21 cellular contexts compared by ENCODE assay signal in genomic region chr2:85272357-85272756, GRCh38.
"Had no signal": no experiment of that assay in that cellular context is flagged by ENCODE, and none has a peak within 500 bp of the region (broad histone marks: within the 10 kb centered on the region; RNA-seq: fewer than 3 reads in every experiment).

No MANE protein-coding gene starts in this region.

- DNase-seq: colonic mucosa; dermis blood vessel endothelial cell; esophagus squamous epithelium; foreskin fibroblast; glutamatergic neuron; islet precursor cell; left lung; lower lobe of right lung; stimulated activated CD4-positive, alpha-beta T cell treated with anti-CD3 and anti-CD28 coated beads, Interleukin-2, amount 100 ng/mL, for 24 hours; stimulated activated CD4-positive, alpha-beta T cell treated with anti-CD3 and anti-CD28 coated beads, Interleukin-4, amount 100 ng/mL, for 4 hours; stimulated activated naive B cell treated with anti-CD40 and anti-IgM and Interleukin-4, amounts not matched to agents 10 μg/mL and 1 μg/mL and 100 μg/mL, for 72 hours; stimulated activated naive CD8-positive, alpha-beta T cell treated with anti-CD3 and anti-CD28 coated beads, Interleukin-15, amount 100 ng/mL, for 72 hours; testis; trophoblast cell had no signal

- FAIRE-seq: urothelium cell line had no signal

- H3K36me3 Mint-ChIP-seq: memory B cell; natural killer cell treated with Interleukin-12 subunit alpha and Interleukin-12 subunit beta and Interleukin-15 and Interleukin-18, amount 100 ng/mL, for 72 hours; stimulated activated naive B cell treated with anti-CD40 and anti-IgM and Interleukin-4, amounts not matched to agents 10 μg/mL and 1 μg/mL and 100 μg/mL, for 72 hours had no signal

- H3K4me3 ChIP-seq: colonic mucosa, esophagus squamous epithelium, gastroesophageal sphincter, left lung, lower lobe of right lung, testis had no signal

- H3K36me3 ChIP-seq: colonic mucosa, esophagus squamous epithelium, gastroesophageal sphincter, left lung, lower lobe of right lung, neutrophil had no signal

- H3K27ac Mint-ChIP-seq: memory B cell; natural killer cell treated with Interleukin-12 subunit alpha and Interleukin-12 subunit beta and Interleukin-15 and Interleukin-18, amount 100 ng/mL, for 72 hours; stimulated activated naive B cell treated with anti-CD40 and anti-IgM and Interleukin-4, amounts not matched to agents 10 μg/mL and 1 μg/mL and 100 μg/mL, for 72 hours; stimulated activated naive CD8-positive, alpha-beta T cell treated with anti-CD3 and anti-CD28 coated beads, Interleukin-15, amount 100 ng/mL, for 72 hours had no signal

- H3K9me3 Mint-ChIP-seq: memory B cell; mesothelial cell of epicardium; natural killer cell treated with Interleukin-12 subunit alpha and Interleukin-12 subunit beta and Interleukin-15 and Interleukin-18, amount 100 ng/mL, for 72 hours; stimulated activated naive B cell treated with anti-CD40 and anti-IgM and Interleukin-4, amounts not matched to agents 10 μg/mL and 1 μg/mL and 100 μg/mL, for 72 hours; stimulated activated naive CD8-positive, alpha-beta T cell treated with anti-CD3 and anti-CD28 coated beads, Interleukin-15, amount 100 ng/mL, for 72 hours had no signal

- H3K4me1 Mint-ChIP-seq: memory B cell; stimulated activated naive B cell treated with anti-CD40 and anti-IgM and Interleukin-4, amounts not matched to agents 10 μg/mL and 1 μg/mL and 100 μg/mL, for 72 hours; stimulated activated naive CD8-positive, alpha-beta T cell treated with anti-CD3 and anti-CD28 coated beads, Interleukin-15, amount 100 ng/mL, for 72 hours had no signal

- H3K27me3 ChIP-seq: colonic mucosa, esophagus squamous epithelium, gastroesophageal sphincter, left lung, neutrophil, testis had no signal

- H3K9me3 ChIP-seq: colonic mucosa, esophagus squamous epithelium, gastroesophageal sphincter, left lung, lower lobe of right lung, neutrophil, testis had no signal

- ATAC-seq: gastroesophageal sphincter; left lung; lower lobe of right lung; natural killer cell treated with Interleukin-12 subunit alpha and Interleukin-12 subunit beta and Interleukin-15 and Interleukin-18, amount 100 ng/mL, for 72 hours; sciatic nerve; stimulated activated naive B cell treated with anti-CD40 and anti-IgM and Interleukin-4, amounts not matched to agents 10 μg/mL and 1 μg/mL and 100 μg/mL, for 72 hours; stimulated activated naive CD8-positive, alpha-beta T cell treated with anti-CD3 and anti-CD28 coated beads, Interleukin-15, amount 100 ng/mL, for 72 hours had no signal

- H3K4me3 Mint-ChIP-seq: memory B cell; mesothelial cell of epicardium; natural killer cell treated with Interleukin-12 subunit alpha and Interleukin-12 subunit beta and Interleukin-15 and Interleukin-18, amount 100 ng/mL, for 72 hours; stimulated activated naive B cell treated with anti-CD40 and anti-IgM and Interleukin-4, amounts not matched to agents 10 μg/mL and 1 μg/mL and 100 μg/mL, for 72 hours; stimulated activated naive CD8-positive, alpha-beta T cell treated with anti-CD3 and anti-CD28 coated beads, Interleukin-15, amount 100 ng/mL, for 72 hours had no signal

- H3K27ac ChIP-seq: colonic mucosa, esophagus squamous epithelium, gastroesophageal sphincter, lower lobe of right lung, neutrophil, testis had no signal
